ENCODE assay signal across 8 cellular contexts in genomic region chr20:57398231-57398821, GRCh38. TPM values are rescaled to one million over a fixed set of nuclear protein-coding genes. Genes with fewer than 3 reads are reported as not detected.
DNase-seq lines count a peak whose midpoint lies in the region; ATAC-seq and TF ChIP-seq lines count a peak whose summit lies in the region.
"Had no signal": no experiment of that assay in that cellular context is flagged by ENCODE, and none has a peak within 500 bp of the region (broad histone marks: within the 10 kb centered on the region; RNA-seq: fewer than 3 reads in every experiment).

No MANE protein-coding gene starts in this region.

- ATAC-seq in GM19397 (IDR thresholded peaks at IDR 0.05; ENCODE audit: unreplicated experiment) (peak; percentile 54), HG03378 (IDR thresholded peaks at IDR 0.05; ENCODE audit: unreplicated experiment) (peak; percentile 54)

- H3K27me3 ChIP-seq in duodenal mucosa (ENCODE audit: control insufficient read depth in 1 of 2, insufficient read depth in 2 of 2, low read length in 2 of 2) (no peaks in the 10 kb centered on the region), skeletal muscle satellite cell (ENCODE audit: control insufficient read depth, insufficient read depth, low read length) (no peaks in the 10 kb centered on the region), smooth muscle cell (ENCODE audit: low read depth) (no peaks in the 10 kb centered on the region)
- H3K27me3 ChIP-seq: adrenal gland had no signal

- peak overlapping the region; percentile 46 for H3K27ac ChIP-seq in duodenal mucosa (ENCODE audit: low read depth, low read length)
- H3K27ac ChIP-seq in smooth muscle cell (ENCODE audit: low read depth), result no peak overlapping the region

- WGBS in smooth muscle cell (ENCODE audit: low lambda C conversion rate), result 95% methylated on average over 27 of the region's 27 CpGs

- H3K4me2 ChIP-seq in skeletal muscle satellite cell (ENCODE audit: low read length), result peak overlapping the region; percentile 47
- H3K4me2 ChIP-seq in smooth muscle cell, result no peak overlapping the region

- H3K4me1 ChIP-seq in duodenal mucosa (ENCODE audit: control insufficient read depth in 1 of 2, insufficient read depth in 2 of 2, low read length in 2 of 2), result peaks cover 38 to 49% of the 10 kb centered on the region in 2 donors
- H3K4me1 ChIP-seq in skeletal muscle satellite cell (ENCODE audit: control insufficient read depth, insufficient read depth, low read length), result peaks cover 64% of the 10 kb centered on the region
- H3K4me1 ChIP-seq in smooth muscle cell (ENCODE audit: low read depth), result peaks cover 3% of the 10 kb centered on the region

- peaks cover 13% of the 10 kb centered on the region for H4K20me1 ChIP-seq in smooth muscle cell (ENCODE audit: low read depth)

- TF ChIP-seq CTCF in smooth muscle cell (IDR thresholded peaks at IDR 0.05; ENCODE audit: borderline replicate concordance, insufficient read depth, poor library complexity, severe bottlenecking), result no peak

- peak; percentile 77 for DNase-seq in activated CD4-positive, CD25-positive, alpha-beta regulatory T cell treated with anti-CD3 and anti-CD28 coated beads, Interleukin-2, amount 50 U/mL, for 72 hours
- DNase-seq in NOMO-1 treated with DMSO at 0.1 percent for 48 hours (lab: John Stamatoyannopoulos, UW; ENCODE audit: unreplicated experiment), result no peak
- DNase-seq in smooth muscle cell (lab: John Stamatoyannopoulos, UW; ENCODE audit: unreplicated experiment), result no peak

- no peak overlapping the region for H2AFZ ChIP-seq in smooth muscle cell (ENCODE audit: low read depth)

- no peaks in the 10 kb centered on the region for H3F3A ChIP-seq in smooth muscle cell (ENCODE audit: low read depth)

- H3K4me3 ChIP-seq in duodenal mucosa (ENCODE audit: low read depth in 1 of 2, low read length in 2 of 2), result peak overlapping the region; percentile 31 to 46
- no peak overlapping the region for H3K4me3 ChIP-seq in skeletal muscle satellite cell (ENCODE audit: low read length)
- no peak overlapping the region for H3K4me3 ChIP-seq in smooth muscle cell
- H3K4me3 ChIP-seq: adrenal gland had no signal

- no peaks in the 10 kb centered on the region for H3K79me2 ChIP-seq in smooth muscle cell (ENCODE audit: low read depth)

- peaks cover 13 to 52% of the 10 kb centered on the region in 2 donors for H3K36me3 ChIP-seq in duodenal mucosa (ENCODE audit: control insufficient read depth in 1 of 2, insufficient read depth in 2 of 2, low read length in 2 of 2)
- peaks cover 46% of the 10 kb centered on the region for H3K36me3 ChIP-seq in skeletal muscle satellite cell (ENCODE audit: insufficient read depth, low read length)
- no peaks in the 10 kb centered on the region for H3K36me3 ChIP-seq in smooth muscle cell (ENCODE audit: low read depth)

- H3K9me3 ChIP-seq in duodenal mucosa (ENCODE audit: control insufficient read depth in 1 of 2, low read length in 2 of 2) (no peaks in the 10 kb centered on the region), skeletal muscle satellite cell (replicated peaks; ENCODE audit: low read length) (no peaks in the 10 kb centered on the region), smooth muscle cell (replicated peaks; ENCODE audit: low read depth) (no peaks in the 10 kb centered on the region)
- H3K9me3 ChIP-seq: adrenal gland had no signal

- H3K9ac ChIP-seq in duodenal mucosa (ENCODE audit: low read depth in 1 of 2, low read length in 2 of 2), result peak overlapping the region; percentile 8 to 20
- H3K9ac ChIP-seq in skeletal muscle satellite cell (ENCODE audit: low read depth, low read length), result peak overlapping the region; percentile 47
- H3K9ac ChIP-seq in smooth muscle cell (ENCODE audit: low read depth), result no peak overlapping the region

RNA-seq across cellular contexts. Expression of gene RBM38, which starts 7.1 kb away (rescaled TPM):
- 10.9 and 12.7 TPM in 2 replicates for total RNA-seq in skeletal muscle satellite cell (2012; rRNA removed)
- 12.7 and 15.2 TPM in 2 replicates for total RNA-seq in smooth muscle cell
- 12.0 and 15.7 TPM in 2 replicates for polyA plus RNA-seq in smooth muscle cell

RNA-seq across cellular contexts. Expression of gene RAE1, which starts 47.3 kb away (rescaled TPM):
- total RNA-seq in skeletal muscle satellite cell (2012; rRNA removed), result 32.5 and 40.3 TPM in 2 replicates
- total RNA-seq in smooth muscle cell, result 34.9 and 35.6 TPM in 2 replicates
- 53.5 and 61.7 TPM in 2 replicates for polyA plus RNA-seq in smooth muscle cell

Comparison
In these comparisons a context has a peak if more than half of its experiments do, and no peak if none do; other contexts are left out.
1. H3K4me3 ChIP-seq: peak in duodenal mucosa (2 of 2); none in skeletal muscle satellite cell (single experiment) and smooth muscle cell (single experiment).